ENCODE assay signal across 1 cellular context in genomic region chr20:63850689-63851547, GRCh38.
TF ChIP-seq lines count a peak whose summit lies in the region.

No MANE protein-coding gene starts in this region.

TF ChIP-seq in HepG2, 621 proteins besides CTCF, POLR2A, EP300 and RAD21:
- no peak for TF ChIP-seq SPEN (CRISPR knock-in tag; IDR thresholded peaks at IDR 0.05; ENCODE audit: low read depth)
- TF ChIP-seq MYC (CRISPR knock-in tag; IDR thresholded peaks at IDR 0.05; ENCODE audit: borderline replicate concordance), result 0 out of 2 replicates have a peak, but pooled peaks have one; percentile 18
- TF ChIP-seq ZNF691 (CRISPR knock-in tag; IDR thresholded peaks at IDR 0.05; ENCODE audit: borderline replicate concordance, low read depth), result no peak
- no peak for TF ChIP-seq ZFX (CRISPR knock-in tag; IDR thresholded peaks at IDR 0.05; ENCODE audit: low read depth)
- no peak for TF ChIP-seq ZNF644 (CRISPR knock-in tag; IDR thresholded peaks at IDR 0.05; ENCODE audit: low read depth)
- TF ChIP-seq HNRNPL (IDR thresholded peaks at IDR 0.05; ENCODE audit: low read depth, low read length), result 0 out of 2 replicates have a peak, but pooled peaks have one; percentile 51
